8 cellular contexts compared by ENCODE assay signal in the genomic region with DNA sequence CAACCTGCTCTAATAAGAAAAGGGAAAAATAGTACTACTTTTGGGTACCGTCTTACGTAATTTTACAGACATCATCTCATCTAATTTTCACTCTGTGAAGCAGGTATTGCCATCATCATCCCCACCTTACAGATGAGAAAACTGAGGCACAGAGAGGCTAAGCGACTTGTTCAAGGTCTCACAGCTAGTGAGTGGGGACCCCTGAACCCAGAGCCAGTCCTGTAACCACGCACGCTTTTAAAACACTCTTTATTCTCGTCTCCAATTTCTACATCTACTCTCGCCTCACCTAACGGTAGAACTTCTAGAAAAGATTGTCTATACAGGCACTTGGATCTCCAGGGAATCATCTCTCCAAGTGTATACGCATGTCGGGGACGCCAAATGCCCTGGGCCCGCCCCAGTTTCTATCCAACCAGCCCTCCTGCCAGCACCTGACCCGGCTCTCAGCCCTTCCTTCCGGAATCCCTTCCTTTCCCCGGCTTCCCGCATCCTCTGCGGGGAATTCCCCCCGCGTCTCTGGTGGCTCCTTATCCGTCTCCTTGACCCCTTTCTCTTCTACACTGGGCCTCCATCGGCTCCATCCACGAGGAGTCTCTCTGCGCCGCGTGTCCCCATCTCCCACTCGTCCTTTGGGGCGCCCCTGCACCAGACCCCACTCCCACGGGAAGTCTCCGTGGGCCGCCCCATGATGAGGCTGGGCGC.
DNase-seq lines count a peak whose midpoint lies in the region; ATAC-seq lines count a peak whose summit lies in the region.

No MANE protein-coding gene starts in this region.

- peak overlapping the region; percentile 84 to 99 (median 96) for H3K4me2 ChIP-seq in BLaER1 treated with 17β-estradiol and CSF1 and Interleukin-3, amounts not matched to agents 10 nM and 100 nM

- no peaks in the 10 kb centered on the region for H4K20me1 ChIP-seq in BLaER1 treated with 17β-estradiol and CSF1 and Interleukin-3, amounts not matched to agents 10 nM and 100 nM

- peaks cover 79 to 88% (median 84%) of the 10 kb centered on the region in 10 experiments for H3K4me1 ChIP-seq in BLaER1 treated with 17β-estradiol and CSF1 and Interleukin-3, amounts not matched to agents 10 nM and 100 nM
- peaks cover 32% of the 10 kb centered on the region for H3K4me1 ChIP-seq in adipocyte (ENCODE audit: control insufficient read depth, insufficient read depth, low read length)

- peak overlapping the region; percentile 77 to 86 (median 84) for H3K9ac ChIP-seq in BLaER1 treated with 17β-estradiol and CSF1 and Interleukin-3, amounts not matched to agents 10 nM and 100 nM
- peak overlapping the region; percentile 90 for H3K9ac ChIP-seq in adipocyte (ENCODE audit: low read length)

- ATAC-seq in HG03159 (IDR thresholded peaks at IDR 0.05; ENCODE audit: unreplicated experiment), result peak; percentile 0
- ATAC-seq in GM21526 (IDR thresholded peaks at IDR 0.05; ENCODE audit: low FRiP score, unreplicated experiment), result no peak

- 0 out of 22 replicates have a peak, but pooled peaks cover 0 to 3% (median 0%) of the 10 kb centered on the region in 11 experiments for H3K9me3 ChIP-seq in BLaER1 treated with 17β-estradiol and CSF1 and Interleukin-3, amounts not matched to agents 10 nM and 100 nM (replicated peaks in 1 of 11)
- H3K9me3 ChIP-seq in adipocyte (ENCODE audit: control insufficient read depth, low read length), result no peaks in the 10 kb centered on the region

- H3K27ac ChIP-seq in BLaER1 treated with 17β-estradiol and CSF1 and Interleukin-3, amounts not matched to agents 10 nM and 100 nM, result peak overlapping the region; percentile 74 to 94 (median 92)
- peak overlapping the region; percentile 83 to 100 (median 95) for H3K27ac ChIP-seq in skin epidermis

- peak overlapping the region; percentile 62 to 78 (median 68) for H3K4me3 ChIP-seq in BLaER1 treated with 17β-estradiol and CSF1 and Interleukin-3, amounts not matched to agents 10 nM and 100 nM
- H3K4me3 ChIP-seq in adipocyte (ENCODE audit: low read length) (peak overlapping the region; percentile 81), iPS-11a (ENCODE audit: low read depth, low read length) (peak overlapping the region; percentile 41), skin epidermis (peak overlapping the region; percentile 56 to 90 (median 71))

- no peaks in the 10 kb centered on the region for H3K36me3 ChIP-seq in BLaER1 treated with 17β-estradiol and CSF1 and Interleukin-3, amounts not matched to agents 10 nM and 100 nM
- H3K36me3 ChIP-seq in adipocyte (ENCODE audit: control insufficient read depth, insufficient read depth, low read length, severe bottlenecking), result no peaks in the 10 kb centered on the region

- DNase-seq in adipocyte (ENCODE audit: low read depth) (no peak), NOMO-1 treated with dmso at 0.1 percent for 144 hours (lab: John Stamatoyannopoulos, UW; ENCODE audit: unreplicated experiment) (no peak), NCI-H524 treated with DMSO at 0.1 percent for 48 hours (lab: John Stamatoyannopoulos, UW) (no peak)

- no peaks in the 10 kb centered on the region for H3K27me3 ChIP-seq in BLaER1 treated with 17β-estradiol and CSF1 and Interleukin-3, amounts not matched to agents 10 nM and 100 nM
- H3K27me3 ChIP-seq in adipocyte (replicated peaks; ENCODE audit: control insufficient read depth, insufficient read depth, low read length), result no peaks in the 10 kb centered on the region
